Comparison of ENCODE assay signal across 32 cellular contexts in the genomic region with DNA sequence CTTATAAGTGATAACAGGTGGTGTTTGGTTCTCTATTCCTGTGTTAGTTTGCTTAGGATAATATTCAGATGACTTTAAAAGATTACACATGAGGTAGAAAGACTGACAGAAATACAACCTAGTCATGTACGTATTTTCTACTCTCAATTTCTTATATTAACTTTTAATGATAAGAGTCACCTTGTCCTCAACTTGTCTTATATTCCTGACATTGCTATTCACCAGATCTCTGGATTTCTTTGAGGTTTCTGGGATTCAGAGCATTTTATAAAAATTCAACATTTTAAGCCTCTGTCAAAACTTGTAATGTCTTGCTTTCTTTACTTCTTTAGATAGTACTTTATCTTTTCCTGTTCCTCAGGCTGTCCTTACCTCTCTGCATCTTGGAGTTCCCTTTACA.
A peak's percentile ranks its signal among the peaks of the same experiment; 100 is the strongest.
DNase-seq lines count a peak whose midpoint lies in the region; ATAC-seq, FAIRE-seq and TF ChIP-seq lines count a peak whose summit lies in the region.
"Had no signal": no experiment of that assay in that cellular context is flagged by ENCODE, and none has a peak within 500 bp of the region (broad histone marks: within the 10 kb centered on the region; RNA-seq: fewer than 3 reads in every experiment).

No MANE protein-coding gene starts in this region.

- CTCF ChIA-PET in HepG2 (lab: Yijun Ruan, JAX; ENCODE audit: low intra/inter-chr PET ratio, low total read pairs): no interaction called here
- CTCF ChIA-PET in A549 (lab: Yijun Ruan, JAX): no interaction called here

- in situ Hi-C loops in HepG2 (cut with HindIII; ENCODE audit: extremely low pct_ligation_motif_present, low pct_unique_long_range_greater_than_20kb): no loop called here

- TF ChIP-seq POLR2A in HepG2 (IDR thresholded peaks at IDR 0.05; ENCODE audit: insufficient read depth in 1 of 2, low read depth in 2 of 2, low read length in 2 of 2): no peak
- no peak for TF ChIP-seq POLR2A in right lobe of liver (IDR thresholded peaks at IDR 0.05)
- TF ChIP-seq POLR2A in A549 (IDR thresholded peaks at IDR 0.05; ENCODE audit: low read length): no peak

- DNase-seq in HepG2 (ENCODE audit: low spot score) (no peak), right lobe of liver (no peak), A549 (ENCODE audit: low read depth in 1 of 2, low spot score in 1 of 2) (no peak), neuronal stem cell (ENCODE audit: low spot score) (no peak), NCI-H1092 treated with DMSO at 0.1 percent for 48 hours (lab: John Stamatoyannopoulos, UW) (no peak)
- DNase-seq in activated CD4-positive, alpha-beta T cell treated with anti-CD3 and anti-CD28 coated beads for 4 hours: no peak
- DNase-seq: 8988T; ACHN; AML-193; BE2C; C1 segment of cervical spinal cord; Caco-2; Calu3; CD4-positive, alpha-beta memory T cell; CD4-positive, alpha-beta T cell; CD4-positive, CD25-positive, alpha-beta regulatory T cell; CD8-positive, alpha-beta memory T cell; CD8-positive, alpha-beta T cell; COR-L47; DMS 273 treated with DMSO at 0.1 percent for 48 hours; DMS153; DMS53; DMS79; DMS79 treated with DMSO at 0.1 percent for 48 hours; DND-41; EL had no signal

- H2BK120ac ChIP-seq in neuronal stem cell (ENCODE audit: low read depth, low read length): no peak overlapping the region

- no peaks in the 10 kb centered on the region for H3K27me3 ChIP-seq in HepG2 (ENCODE audit: control insufficient read depth in 1 of 2, insufficient read depth in 2 of 2, low read length in 2 of 2)
- no peaks in the 10 kb centered on the region for H3K27me3 ChIP-seq in right lobe of liver
- H3K27me3 ChIP-seq in neuronal stem cell (ENCODE audit: control insufficient read depth in 3 of 3, insufficient read depth in 3 of 3, low read depth in 1 of 3, low read length in 3 of 3): no peaks in the 10 kb centered on the region
- H3K27me3 ChIP-seq: BE2C; BLaER1; BLaER1 treated with 17β-estradiol and CSF1 and Interleukin-3, amounts not matched to agents 10 nM and 100 nM had no signal

- FAIRE-seq in HepG2 (lab: Jason Lieb, UNC) (no peak), A549 (lab: Jason Lieb, UNC) (no peak)
- FAIRE-seq: A204.1, D721Med had no signal

- TF ChIP-seq CTCF in HepG2 (CRISPR knock-in tag; IDR thresholded peaks at IDR 0.05) (no peak), right lobe of liver (IDR thresholded peaks at IDR 0.05) (no peak), A549 (IDR thresholded peaks at IDR 0.05) (no peak)

- H3K36me3 ChIP-seq in HepG2 (replicated peaks in 1 of 2; ENCODE audit: control insufficient read depth in 1 of 2, insufficient read depth in 2 of 2, low read length in 2 of 2) (no peaks in the 10 kb centered on the region), right lobe of liver (no peaks in the 10 kb centered on the region), neuronal stem cell (replicated peaks in 1 of 2; ENCODE audit: control insufficient read depth in 2 of 2, insufficient read depth in 2 of 2, low read length in 2 of 2) (no peaks in the 10 kb centered on the region)
- H3K36me3 ChIP-seq: BE2C; BLaER1; BLaER1 treated with 17β-estradiol and CSF1 and Interleukin-3, amounts not matched to agents 10 nM and 100 nM had no signal

- H3K9ac ChIP-seq in HepG2 (ENCODE audit: insufficient read depth, low read depth, low read length): no peak overlapping the region
- H3K9ac ChIP-seq in neuronal stem cell (ENCODE audit: low read depth, low read length, poor library complexity): peak overlapping the region; percentile 72
- H3K9ac ChIP-seq: BLaER1; BLaER1 treated with 17β-estradiol and CSF1 and Interleukin-3, amounts not matched to agents 10 nM and 100 nM had no signal

- no peak overlapping the region for H3K4ac ChIP-seq in neuronal stem cell (ENCODE audit: low read length)

- WGBS in HepG2 (ENCODE audit: low lambda C conversion rate): 0% methylated on average over 1 of the region's 1 CpG
- 50% methylated on average over 1 of the region's 1 CpG for WGBS in right lobe of liver (ENCODE audit: insufficient coverage, low coverage, low lambda C conversion rate, missing lambda C conversion rate)
- WGBS in A549 (ENCODE audit: missing lambda C conversion rate): 4% methylated on average over 1 of the region's 1 CpG
- no CpG with 5 or more reads among the region's 1 CpG for WGBS in neuronal stem cell (ENCODE audit: extremely low coverage in 2 of 2, insufficient read length in 2 of 2, insufficient replicate concordance in 1 of 2), 2 donors

- no peak overlapping the region for H3K23ac ChIP-seq in neuronal stem cell (ENCODE audit: low read depth, low read length, poor library complexity)

- no peak overlapping the region for H2AK5ac ChIP-seq in neuronal stem cell (ENCODE audit: low read depth, low read length)

- H3K4me1 ChIP-seq in HepG2 (ENCODE audit: insufficient read depth, low read length) (no peaks in the 10 kb centered on the region), right lobe of liver (no peaks in the 10 kb centered on the region), A549 (no peaks in the 10 kb centered on the region), neuronal stem cell (ENCODE audit: control insufficient read depth in 2 of 2, insufficient read depth in 1 of 2, low read depth in 1 of 2, low read length in 2 of 2) (no peaks in the 10 kb centered on the region)
- H3K4me1 ChIP-seq: BE2C; BLaER1; BLaER1 treated with 17β-estradiol and CSF1 and Interleukin-3, amounts not matched to agents 10 nM and 100 nM; Caco-2 had no signal

- H3K4me2 ChIP-seq in HepG2 (ENCODE audit: low read depth, low read length) (no peak overlapping the region), A549 (no peak overlapping the region), neuronal stem cell (ENCODE audit: insufficient read depth, low read length, poor library complexity, severe bottlenecking) (no peak overlapping the region)
- H3K4me2 ChIP-seq: BLaER1; BLaER1 treated with 17β-estradiol and CSF1 and Interleukin-3, amounts not matched to agents 10 nM and 100 nM had no signal

- intact Hi-C loops in HepG2 (cut with micrococcal nuclease; ENCODE audit: unreplicated experiment): no loop called here
- intact Hi-C loops in right lobe of liver (cut with DNase I): no loop called here

- H2BK12ac ChIP-seq in neuronal stem cell (ENCODE audit: low read length): no peak overlapping the region

- H3K14ac ChIP-seq in neuronal stem cell (ENCODE audit: low read length): no peak overlapping the region

- no peak overlapping the region for H3K18ac ChIP-seq in neuronal stem cell (ENCODE audit: low read length)

- H3K4me3 ChIP-seq in HepG2 (replicated peaks in 1 of 3; ENCODE audit: insufficient read depth in 1 of 3, low read depth in 2 of 3, low read length in 3 of 3) (no peak overlapping the region), right lobe of liver (no peak overlapping the region), A549 (no peak overlapping the region), neuronal stem cell (ENCODE audit: low read length in 2 of 2) (no peak overlapping the region)
- H3K4me3 ChIP-seq: BLaER1; BLaER1 treated with 17β-estradiol and CSF1 and Interleukin-3, amounts not matched to agents 10 nM and 100 nM had no signal

- no peak overlapping the region for H4K91ac ChIP-seq in neuronal stem cell (ENCODE audit: low read depth, low read length, poor library complexity)

- no peaks in the 10 kb centered on the region for H4K20me1 ChIP-seq in HepG2 (ENCODE audit: insufficient read depth, low read length)
- H4K20me1 ChIP-seq: BLaER1; BLaER1 treated with 17β-estradiol and CSF1 and Interleukin-3, amounts not matched to agents 10 nM and 100 nM had no signal

- no peak overlapping the region for H2BK15ac ChIP-seq in neuronal stem cell (ENCODE audit: low read length)

- TF ChIP-seq RAD21 in HepG2 (CRISPR knock-in tag; IDR thresholded peaks at IDR 0.05) (no peak), A549 (conservative IDR thresholded peaks at IDR 0.05 in 1 of 2, IDR thresholded peaks at IDR 0.05 in 1 of 2) (no peak)

- no peaks in the 10 kb centered on the region for H3K79me2 ChIP-seq in HepG2 (ENCODE audit: insufficient read depth, low read length)

- H3K79me1 ChIP-seq in neuronal stem cell (ENCODE audit: low read depth, low read length): no peaks in the 10 kb centered on the region

- BruUV-seq in HepG2 (replicated peaks; lab: Mats Ljungman, UMichigan): no TSS peak

- no peaks in the 10 kb centered on the region for H3K9me3 ChIP-seq in HepG2 (ENCODE audit: low read length)
- no peaks in the 10 kb centered on the region for H3K9me3 ChIP-seq in right lobe of liver
- no peaks in the 10 kb centered on the region for H3K9me3 ChIP-seq in A549
- H3K9me3 ChIP-seq in neuronal stem cell (replicated peaks in 1 of 2; ENCODE audit: control insufficient read depth in 2 of 2, insufficient read depth in 1 of 2, low read depth in 1 of 2, low read length in 2 of 2): no peaks in the 10 kb centered on the region
- H3K9me3 ChIP-seq: BE2C; BLaER1; BLaER1 treated with 17β-estradiol and CSF1 and Interleukin-3, amounts not matched to agents 10 nM and 100 nM; Caco-2 had no signal

- no peak overlapping the region for H4K8ac ChIP-seq in neuronal stem cell (ENCODE audit: low read depth, low read length)

- no peak for TF ChIP-seq EP300 in HepG2 (IDR thresholded peaks at IDR 0.05; ENCODE audit: low read depth in 2 of 2, low read length in 2 of 2)
- no peak for TF ChIP-seq EP300 in HepG2 (CRISPR knock-in tag; IDR thresholded peaks at IDR 0.05; ENCODE audit: borderline replicate concordance)
- TF ChIP-seq EP300 in A549 (IDR thresholded peaks at IDR 0.05): no peak

- no peak overlapping the region for H2AFZ ChIP-seq in HepG2 (ENCODE audit: low read length)
- no peak overlapping the region for H2AFZ ChIP-seq in neuronal stem cell (ENCODE audit: low read length)

- POLR2A ChIA-PET in HepG2 (lab: Yijun Ruan, JAX) (no interaction called here), A549 (lab: Yijun Ruan, JAX) (no interaction called here)

- no peak overlapping the region for H3K27ac ChIP-seq in HepG2 (ENCODE audit: extremely low read length, insufficient read depth, low read length)
- no peak overlapping the region for H3K27ac ChIP-seq in right lobe of liver
- no peak overlapping the region for H3K27ac ChIP-seq in A549
- no peak overlapping the region for H3K27ac ChIP-seq in neuronal stem cell (replicated peaks; ENCODE audit: low read length)
- H3K27ac ChIP-seq: 22Rv1; BLaER1; BLaER1 treated with 17β-estradiol and CSF1 and Interleukin-3, amounts not matched to agents 10 nM and 100 nM; C4-2B had no signal

- H2BK5ac ChIP-seq in neuronal stem cell (ENCODE audit: low read length): no peak overlapping the region

- no peak for ATAC-seq in HepG2
- ATAC-seq in right lobe of liver: no peak
- ATAC-seq in A549: no peak
- ATAC-seq: CD8-positive, alpha-beta T cell had no signal

TF ChIP-seq in HepG2, 621 proteins besides CTCF, POLR2A, EP300 and RAD21 (continues in another document):
- TF ChIP-seq ZNF136 (CRISPR knock-in tag; IDR thresholded peaks at IDR 0.05; ENCODE audit: low read depth) (no peak), MAFK (conservative IDR thresholded peaks at IDR 0.05 in 1 of 2, IDR thresholded peaks at IDR 0.05 in 1 of 2; ENCODE audit: low read length in 2 of 2) (peak; percentile 38 to 66; a peak in 3 of 4 replicates)

TF ChIP-seq in A549, 52 proteins besides CTCF, POLR2A, EP300 and RAD21:
- TF ChIP-seq MAFK (IDR thresholded peaks at IDR 0.05; ENCODE audit: partially characterized antibody) (peak; percentile 53), ZFP36 (IDR thresholded peaks at IDR 0.05; ENCODE audit: borderline replicate concordance, partially characterized antibody) (no peak)
TF ChIP-seq in A549: peak in this region for 1.

Comparison
In these comparisons a context has a peak if more than half of its experiments do, and no peak if none do; other contexts are left out.
1. Of the 38 proteins assayed by ChIP-seq in both HepG2 and A549: peak only in HepG2: none; only in A549: none; in both: MAFK; in neither: 37.